ENCODE assay signal across 1 cellular context in the genomic region with DNA sequence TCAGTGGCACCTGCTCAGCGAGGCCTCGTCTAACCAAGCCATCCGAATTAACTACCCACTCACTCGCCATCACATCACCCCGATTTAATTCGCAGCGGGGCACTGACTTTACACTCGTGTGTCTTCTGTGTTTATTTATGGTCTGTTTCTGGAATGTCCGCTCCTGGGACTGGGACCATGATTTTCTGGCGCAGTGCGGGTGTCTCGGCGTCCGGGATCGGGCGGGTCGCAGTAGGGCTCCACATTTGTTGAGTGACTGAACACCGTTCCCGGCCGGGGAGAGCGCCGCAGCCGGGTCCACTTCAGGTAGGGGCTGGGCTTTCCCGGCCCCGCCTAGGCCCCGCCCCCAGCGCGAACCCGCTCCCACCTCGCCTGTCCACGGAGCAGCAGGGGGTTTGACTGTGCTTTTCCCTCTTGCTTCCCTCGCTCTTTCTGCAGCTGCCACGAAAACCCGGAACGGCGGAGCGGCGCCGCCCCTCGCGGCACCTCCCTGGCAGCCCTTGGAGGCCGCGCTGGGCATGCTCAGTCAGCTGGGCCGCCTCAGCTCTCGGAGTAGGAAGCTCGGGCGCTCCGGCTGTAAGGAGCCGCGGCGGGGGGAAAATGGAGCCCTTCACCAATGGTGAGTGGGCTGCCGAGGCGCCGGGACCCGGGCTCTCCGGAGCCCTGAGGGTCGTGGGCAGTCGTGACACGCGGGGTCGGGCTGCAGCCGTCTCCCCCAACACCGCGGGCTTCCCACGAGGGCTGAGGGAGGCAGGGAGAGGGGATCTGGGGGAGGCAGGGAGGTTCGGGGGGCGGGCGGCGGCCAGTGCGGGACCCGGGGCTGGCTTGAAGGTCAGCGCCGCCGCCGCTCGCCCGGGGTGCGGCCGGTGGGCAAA.
TF ChIP-seq lines count a peak whose summit lies in the region.

A gene (plus strand): TSS at position 525 of the 875 bp plus-strand sequence. CDS start 76 bp downstream, at position 601.

TF ChIP-seq in HepG2, 621 proteins besides CTCF, POLR2A, EP300 and RAD21 (continued from another document and continues in another):
- TF ChIP-seq, protein P1, sequence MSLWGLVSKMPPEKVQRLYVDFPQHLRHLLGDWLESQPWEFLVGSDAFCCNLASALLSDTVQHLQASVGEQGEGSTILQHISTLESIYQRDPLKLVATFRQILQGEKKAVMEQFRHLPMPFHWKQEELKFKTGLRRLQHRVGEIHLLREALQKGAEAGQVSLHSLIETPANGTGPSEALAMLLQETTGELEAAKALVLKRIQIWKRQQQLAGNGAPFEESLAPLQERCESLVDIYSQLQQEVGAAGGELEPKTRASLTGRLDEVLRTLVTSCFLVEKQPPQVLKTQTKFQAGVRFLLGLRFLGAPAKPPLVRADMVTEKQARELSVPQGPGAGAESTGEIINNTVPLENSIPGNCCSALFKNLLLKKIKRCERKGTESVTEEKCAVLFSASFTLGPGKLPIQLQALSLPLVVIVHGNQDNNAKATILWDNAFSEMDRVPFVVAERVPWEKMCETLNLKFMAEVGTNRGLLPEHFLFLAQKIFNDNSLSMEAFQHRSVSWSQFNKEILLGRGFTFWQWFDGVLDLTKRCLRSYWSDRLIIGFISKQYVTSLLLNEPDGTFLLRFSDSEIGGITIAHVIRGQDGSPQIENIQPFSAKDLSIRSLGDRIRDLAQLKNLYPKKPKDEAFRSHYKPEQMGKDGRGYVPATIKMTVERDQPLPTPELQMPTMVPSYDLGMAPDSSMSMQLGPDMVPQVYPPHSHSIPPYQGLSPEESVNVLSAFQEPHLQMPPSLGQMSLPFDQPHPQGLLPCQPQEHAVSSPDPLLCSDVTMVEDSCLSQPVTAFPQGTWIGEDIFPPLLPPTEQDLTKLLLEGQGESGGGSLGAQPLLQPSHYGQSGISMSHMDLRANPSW (CRISPR knock-in tag; IDR thresholded peaks at IDR 0.05; ENCODE audit: borderline replicate concordance): peak; percentile 62; the same call in 1 of the 2 replicates
- TF ChIP-seq, protein P2, sequence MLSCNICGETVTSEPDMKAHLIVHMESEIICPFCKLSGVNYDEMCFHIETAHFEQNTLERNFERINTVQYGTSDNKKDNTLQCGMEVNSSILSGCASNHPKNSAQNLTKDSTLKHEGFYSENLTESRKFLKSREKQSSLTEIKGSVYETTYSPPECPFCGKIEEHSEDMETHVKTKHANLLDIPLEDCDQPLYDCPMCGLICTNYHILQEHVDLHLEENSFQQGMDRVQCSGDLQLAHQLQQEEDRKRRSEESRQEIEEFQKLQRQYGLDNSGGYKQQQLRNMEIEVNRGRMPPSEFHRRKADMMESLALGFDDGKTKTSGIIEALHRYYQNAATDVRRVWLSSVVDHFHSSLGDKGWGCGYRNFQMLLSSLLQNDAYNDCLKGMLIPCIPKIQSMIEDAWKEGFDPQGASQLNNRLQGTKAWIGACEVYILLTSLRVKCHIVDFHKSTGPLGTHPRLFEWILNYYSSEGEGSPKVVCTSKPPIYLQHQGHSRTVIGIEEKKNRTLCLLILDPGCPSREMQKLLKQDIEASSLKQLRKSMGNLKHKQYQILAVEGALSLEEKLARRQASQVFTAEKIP (CRISPR knock-in tag; IDR thresholded peaks at IDR 0.05; ENCODE audit: borderline replicate concordance): no peak
- TF ChIP-seq, protein P3, sequence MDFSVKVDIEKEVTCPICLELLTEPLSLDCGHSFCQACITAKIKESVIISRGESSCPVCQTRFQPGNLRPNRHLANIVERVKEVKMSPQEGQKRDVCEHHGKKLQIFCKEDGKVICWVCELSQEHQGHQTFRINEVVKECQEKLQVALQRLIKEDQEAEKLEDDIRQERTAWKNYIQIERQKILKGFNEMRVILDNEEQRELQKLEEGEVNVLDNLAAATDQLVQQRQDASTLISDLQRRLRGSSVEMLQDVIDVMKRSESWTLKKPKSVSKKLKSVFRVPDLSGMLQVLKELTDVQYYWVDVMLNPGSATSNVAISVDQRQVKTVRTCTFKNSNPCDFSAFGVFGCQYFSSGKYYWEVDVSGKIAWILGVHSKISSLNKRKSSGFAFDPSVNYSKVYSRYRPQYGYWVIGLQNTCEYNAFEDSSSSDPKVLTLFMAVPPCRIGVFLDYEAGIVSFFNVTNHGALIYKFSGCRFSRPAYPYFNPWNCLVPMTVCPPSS (IDR thresholded peaks at IDR 0.05): no peak
- no peak for TF ChIP-seq ADNP (CRISPR knock-in tag; IDR thresholded peaks at IDR 0.05)
- no peak for TF ChIP-seq ATAD3A (CRISPR knock-in tag; IDR thresholded peaks at IDR 0.05)
- peak; percentile 67; the same call in 1 of the 2 replicates for TF ChIP-seq ZNF790 (CRISPR knock-in tag; IDR thresholded peaks at IDR 0.05; ENCODE audit: borderline replicate concordance)
- TF ChIP-seq PHF21A (CRISPR knock-in tag; IDR thresholded peaks at IDR 0.05): peak; percentile 82
- TF ChIP-seq ATM (IDR thresholded peaks at IDR 0.05; ENCODE audit: borderline replicate concordance): no peak
- no peak; the same call in 1 of the 2 replicates for TF ChIP-seq AKAP8 (CRISPR knock-in tag; IDR thresholded peaks at IDR 0.05)
- TF ChIP-seq ZNF326 (CRISPR knock-in tag; IDR thresholded peaks at IDR 0.05; ENCODE audit: borderline replicate concordance): no peak
- TF ChIP-seq ZNF777 (CRISPR knock-in tag; IDR thresholded peaks at IDR 0.05): no peak
- no peak for TF ChIP-seq CHD4 (IDR thresholded peaks at IDR 0.05; ENCODE audit: borderline replicate concordance, low read length)
- TF ChIP-seq ZNF607 (CRISPR knock-in tag; IDR thresholded peaks at IDR 0.05; ENCODE audit: borderline replicate concordance): peak; percentile 30; the same call in 1 of the 2 replicates
- TF ChIP-seq, protein P4, sequence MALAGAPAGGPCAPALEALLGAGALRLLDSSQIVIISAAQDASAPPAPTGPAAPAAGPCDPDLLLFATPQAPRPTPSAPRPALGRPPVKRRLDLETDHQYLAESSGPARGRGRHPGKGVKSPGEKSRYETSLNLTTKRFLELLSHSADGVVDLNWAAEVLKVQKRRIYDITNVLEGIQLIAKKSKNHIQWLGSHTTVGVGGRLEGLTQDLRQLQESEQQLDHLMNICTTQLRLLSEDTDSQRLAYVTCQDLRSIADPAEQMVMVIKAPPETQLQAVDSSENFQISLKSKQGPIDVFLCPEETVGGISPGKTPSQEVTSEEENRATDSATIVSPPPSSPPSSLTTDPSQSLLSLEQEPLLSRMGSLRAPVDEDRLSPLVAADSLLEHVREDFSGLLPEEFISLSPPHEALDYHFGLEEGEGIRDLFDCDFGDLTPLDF (CRISPR knock-in tag; IDR thresholded peaks at IDR 0.05): peak; percentile 61; the same call in 1 of the 2 replicates
- TF ChIP-seq, protein P5, sequence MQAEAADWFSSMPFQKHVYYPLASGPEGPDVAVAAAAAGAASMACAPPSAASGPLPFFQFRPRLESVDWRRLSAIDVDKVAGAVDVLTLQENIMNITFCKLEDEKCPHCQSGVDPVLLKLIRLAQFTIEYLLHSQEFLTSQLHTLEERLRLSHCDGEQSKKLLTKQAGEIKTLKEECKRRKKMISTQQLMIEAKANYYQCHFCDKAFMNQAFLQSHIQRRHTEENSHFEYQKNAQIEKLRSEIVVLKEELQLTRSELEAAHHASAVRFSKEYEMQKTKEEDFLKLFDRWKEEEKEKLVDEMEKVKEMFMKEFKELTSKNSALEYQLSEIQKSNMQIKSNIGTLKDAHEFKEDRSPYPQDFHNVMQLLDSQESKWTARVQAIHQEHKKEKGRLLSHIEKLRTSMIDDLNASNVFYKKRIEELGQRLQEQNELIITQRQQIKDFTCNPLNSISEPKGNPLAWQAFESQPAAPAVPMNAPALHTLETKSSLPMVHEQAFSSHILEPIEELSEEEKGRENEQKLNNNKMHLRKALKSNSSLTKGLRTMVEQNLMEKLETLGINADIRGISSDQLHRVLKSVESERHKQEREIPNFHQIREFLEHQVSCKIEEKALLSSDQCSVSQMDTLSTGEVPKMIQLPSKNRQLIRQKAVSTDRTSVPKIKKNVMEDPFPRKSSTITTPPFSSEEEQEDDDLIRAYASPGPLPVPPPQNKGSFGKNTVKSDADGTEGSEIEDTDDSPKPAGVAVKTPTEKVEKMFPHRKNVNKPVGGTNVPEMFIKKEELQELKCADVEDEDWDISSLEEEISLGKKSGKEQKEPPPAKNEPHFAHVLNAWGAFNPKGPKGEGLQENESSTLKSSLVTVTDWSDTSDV (CRISPR knock-in tag; IDR thresholded peaks at IDR 0.05): peak; percentile 77; the same call in 1 of the 2 replicates
- TF ChIP-seq ZNF792 (CRISPR knock-in tag; IDR thresholded peaks at IDR 0.05): no peak; the same call in 1 of the 2 replicates
- no peak for TF ChIP-seq TOE1 (CRISPR knock-in tag; IDR thresholded peaks at IDR 0.05)
- no peak for TF ChIP-seq WIZ (CRISPR knock-in tag; IDR thresholded peaks at IDR 0.05)
- no peak for TF ChIP-seq ZNF724P (CRISPR knock-in tag; IDR thresholded peaks at IDR 0.05; ENCODE audit: borderline replicate concordance)
- no peak for TF ChIP-seq ZNF446 (CRISPR knock-in tag; IDR thresholded peaks at IDR 0.05)
- no peak for TF ChIP-seq MYNN (CRISPR knock-in tag; IDR thresholded peaks at IDR 0.05; ENCODE audit: low read depth)
- TF ChIP-seq, protein P6, sequence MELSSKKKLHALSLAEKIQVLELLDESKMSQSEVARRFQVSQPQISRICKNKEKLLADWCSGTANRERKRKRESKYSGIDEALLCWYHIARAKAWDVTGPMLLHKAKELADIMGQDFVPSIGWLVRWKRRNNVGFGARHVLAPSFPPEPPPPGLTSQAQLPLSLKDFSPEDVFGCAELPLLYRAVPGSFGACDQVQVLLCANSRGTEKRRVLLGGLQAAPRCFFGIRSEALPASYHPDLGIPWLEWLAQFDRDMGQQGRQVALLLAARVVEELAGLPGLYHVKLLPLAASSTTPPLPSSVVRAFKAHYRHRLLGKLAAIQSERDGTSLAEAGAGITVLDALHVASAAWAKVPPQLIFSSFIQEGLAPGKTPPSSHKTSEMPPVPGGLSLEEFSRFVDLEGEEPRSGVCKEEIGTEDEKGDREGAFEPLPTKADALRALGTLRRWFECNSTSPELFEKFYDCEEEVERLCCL (CRISPR knock-in tag; IDR thresholded peaks at IDR 0.05; ENCODE audit: borderline replicate concordance): no peak
- TF ChIP-seq TEAD3 (CRISPR knock-in tag; optimal IDR thresholded peaks at IDR 0.05; ENCODE audit: borderline replicate concordance): peak; percentile 72
- TF ChIP-seq, protein P7, sequence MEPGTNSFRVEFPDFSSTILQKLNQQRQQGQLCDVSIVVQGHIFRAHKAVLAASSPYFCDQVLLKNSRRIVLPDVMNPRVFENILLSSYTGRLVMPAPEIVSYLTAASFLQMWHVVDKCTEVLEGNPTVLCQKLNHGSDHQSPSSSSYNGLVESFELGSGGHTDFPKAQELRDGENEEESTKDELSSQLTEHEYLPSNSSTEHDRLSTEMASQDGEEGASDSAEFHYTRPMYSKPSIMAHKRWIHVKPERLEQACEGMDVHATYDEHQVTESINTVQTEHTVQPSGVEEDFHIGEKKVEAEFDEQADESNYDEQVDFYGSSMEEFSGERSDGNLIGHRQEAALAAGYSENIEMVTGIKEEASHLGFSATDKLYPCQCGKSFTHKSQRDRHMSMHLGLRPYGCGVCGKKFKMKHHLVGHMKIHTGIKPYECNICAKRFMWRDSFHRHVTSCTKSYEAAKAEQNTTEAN (CRISPR knock-in tag; conservative IDR thresholded peaks at IDR 0.05): peak; percentile 45; the same call in 1 of the 2 replicates
- TF ChIP-seq JDP2 (CRISPR knock-in tag; IDR thresholded peaks at IDR 0.05; ENCODE audit: borderline replicate concordance): no peak
- no peak for TF ChIP-seq ZSCAN25 (CRISPR knock-in tag; IDR thresholded peaks at IDR 0.05)
- peak; percentile 45; the same call in 1 of the 2 replicates for TF ChIP-seq NFKBIZ (CRISPR knock-in tag; IDR thresholded peaks at IDR 0.05)
- TF ChIP-seq FOXJ3 (CRISPR knock-in tag; IDR thresholded peaks at IDR 0.05; ENCODE audit: borderline replicate concordance): peak; percentile 32; the same call in 1 of the 2 replicates
- no peak for TF ChIP-seq ZNF577 (CRISPR knock-in tag; IDR thresholded peaks at IDR 0.05; ENCODE audit: borderline replicate concordance, low read depth)
- TF ChIP-seq SMAD3 (CRISPR knock-in tag; IDR thresholded peaks at IDR 0.05): peak; percentile 73
- 0 out of 2 replicates have a peak, but pooled peaks have one; percentile 48 for TF ChIP-seq ZNF383 (CRISPR knock-in tag; IDR thresholded peaks at IDR 0.05; ENCODE audit: borderline replicate concordance)
- TF ChIP-seq, protein P8, sequence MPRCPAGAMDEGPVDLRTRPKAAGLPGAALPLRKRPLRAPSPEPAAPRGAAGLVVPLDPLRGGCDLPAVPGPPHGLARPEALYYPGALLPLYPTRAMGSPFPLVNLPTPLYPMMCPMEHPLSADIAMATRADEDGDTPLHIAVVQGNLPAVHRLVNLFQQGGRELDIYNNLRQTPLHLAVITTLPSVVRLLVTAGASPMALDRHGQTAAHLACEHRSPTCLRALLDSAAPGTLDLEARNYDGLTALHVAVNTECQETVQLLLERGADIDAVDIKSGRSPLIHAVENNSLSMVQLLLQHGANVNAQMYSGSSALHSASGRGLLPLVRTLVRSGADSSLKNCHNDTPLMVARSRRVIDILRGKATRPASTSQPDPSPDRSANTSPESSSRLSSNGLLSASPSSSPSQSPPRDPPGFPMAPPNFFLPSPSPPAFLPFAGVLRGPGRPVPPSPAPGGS (CRISPR knock-in tag; IDR thresholded peaks at IDR 0.05): no peak
- peak; percentile 62; the same call in 1 of the 2 replicates for TF ChIP-seq RARA (CRISPR knock-in tag; IDR thresholded peaks at IDR 0.05)
- no peak for TF ChIP-seq SRSF1 (optimal IDR thresholded peaks at IDR 0.05; ENCODE audit: low read depth, low read length)
- peak; percentile 21 for TF ChIP-seq FOXC1 (CRISPR knock-in tag; IDR thresholded peaks at IDR 0.05; ENCODE audit: borderline replicate concordance)
- TF ChIP-seq ZNF557 (CRISPR knock-in tag; IDR thresholded peaks at IDR 0.05): no peak
- TF ChIP-seq ARHGAP35 (CRISPR knock-in tag; IDR thresholded peaks at IDR 0.05; ENCODE audit: borderline replicate concordance): no peak
- TF ChIP-seq HIVEP1 (CRISPR knock-in tag; IDR thresholded peaks at IDR 0.05): peak; percentile 44
- TF ChIP-seq ZBTB21 (CRISPR knock-in tag; IDR thresholded peaks at IDR 0.05): no peak
- TF ChIP-seq HHEX (CRISPR knock-in tag; IDR thresholded peaks at IDR 0.05): no peak
- no peak for TF ChIP-seq ZNF563 (CRISPR knock-in tag; IDR thresholded peaks at IDR 0.05)
- no peak; the same call in 1 of the 2 replicates for TF ChIP-seq NAIF1 (CRISPR knock-in tag; IDR thresholded peaks at IDR 0.05; ENCODE audit: borderline replicate concordance)
- TF ChIP-seq HNRNPK (IDR thresholded peaks at IDR 0.05; ENCODE audit: low read depth, low read length, poor library complexity, severe bottlenecking): peak; percentile 83
- TF ChIP-seq ZNF468 (CRISPR knock-in tag; IDR thresholded peaks at IDR 0.05): no peak
- peak; percentile 90 for TF ChIP-seq HOXA3 (CRISPR knock-in tag; IDR thresholded peaks at IDR 0.05)
- peak; percentile 36; the same call in 1 of the 2 replicates for TF ChIP-seq SIN3B (IDR thresholded peaks at IDR 0.05; ENCODE audit: low read length)
- no peak for TF ChIP-seq ZNF878 (CRISPR knock-in tag; IDR thresholded peaks at IDR 0.05)
- peak; percentile 80; the same call in 1 of the 2 replicates for TF ChIP-seq TGIF2 (CRISPR knock-in tag; IDR thresholded peaks at IDR 0.05)
- TF ChIP-seq ZFP36 (IDR thresholded peaks at IDR 0.05; ENCODE audit: borderline replicate concordance, low read depth, low read length, partially characterized antibody): no peak
- peak; percentile 59; the same call in 1 of the 2 replicates for TF ChIP-seq ZNF205 (CRISPR knock-in tag; IDR thresholded peaks at IDR 0.05)
- TF ChIP-seq, protein P9, sequence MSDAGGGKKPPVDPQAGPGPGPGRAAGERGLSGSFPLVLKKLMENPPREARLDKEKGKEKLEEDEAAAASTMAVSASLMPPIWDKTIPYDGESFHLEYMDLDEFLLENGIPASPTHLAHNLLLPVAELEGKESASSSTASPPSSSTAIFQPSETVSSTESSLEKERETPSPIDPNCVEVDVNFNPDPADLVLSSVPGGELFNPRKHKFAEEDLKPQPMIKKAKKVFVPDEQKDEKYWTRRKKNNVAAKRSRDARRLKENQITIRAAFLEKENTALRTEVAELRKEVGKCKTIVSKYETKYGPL (CRISPR knock-in tag; IDR thresholded peaks at IDR 0.05): no peak
- TF ChIP-seq SYNCRIP (IDR thresholded peaks at IDR 0.05; ENCODE audit: insufficient read depth, low read depth, low read length): no peak
